In the genomic region with DNA sequence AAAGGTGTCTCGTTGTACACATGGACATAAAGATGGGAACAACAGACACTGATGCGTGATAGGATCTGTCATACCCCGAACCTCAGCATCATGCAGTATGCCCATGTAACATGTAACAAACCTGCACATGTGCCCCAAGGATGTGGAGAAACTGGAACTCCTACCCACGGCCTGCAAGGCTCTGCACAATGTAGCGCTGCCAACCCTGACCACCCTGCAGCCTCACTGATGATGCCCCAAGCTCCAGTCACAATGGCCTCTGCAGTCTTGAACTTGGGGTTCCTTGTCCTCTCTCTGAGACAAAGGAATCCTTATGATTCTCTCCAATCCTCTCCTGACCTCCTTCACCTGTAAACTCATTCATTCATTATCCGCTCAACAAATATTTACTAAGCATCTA, we compare ENCODE assay signal across 16 cellular contexts. TPM values are rescaled to one million over a fixed set of nuclear protein-coding genes. Genes with fewer than 3 reads are reported as not detected.
DNase-seq lines count a peak whose midpoint lies in the region; ATAC-seq and TF ChIP-seq lines count a peak whose summit lies in the region.
"Had no signal": no experiment of that assay in that cellular context is flagged by ENCODE, and none has a peak within 500 bp of the region (broad histone marks: within the 10 kb centered on the region; RNA-seq: fewer than 3 reads in every experiment).

No MANE protein-coding gene starts in this region.

- no peak overlapping the region for H3K4me3 Mint-ChIP-seq in endodermal cell
- H3K4me3 Mint-ChIP-seq: B cell; CD4-positive, alpha-beta memory T cell; H9 had no signal

- H3K27ac Mint-ChIP-seq in endodermal cell, result no peak overlapping the region
- H3K27ac Mint-ChIP-seq: B cell; CD4-positive, alpha-beta memory T cell; H9 had no signal

- no peaks in the 10 kb centered on the region for H3K36me3 Mint-ChIP-seq in endodermal cell (ENCODE audit: low read depth)
- H3K36me3 Mint-ChIP-seq: CD4-positive, alpha-beta memory T cell had no signal

- peaks cover 28% of the 10 kb centered on the region for H3K27me3 Mint-ChIP-seq in endodermal cell (ENCODE audit: insufficient read depth)

- H3K27ac ChIP-seq in RWPE2 (ENCODE audit: poor library complexity, severe bottlenecking), result no peak overlapping the region
- H3K27ac ChIP-seq in endodermal cell (ENCODE audit: low read depth, low read length), result no peak overlapping the region
- no peak overlapping the region for H3K27ac ChIP-seq in aorta (ENCODE audit: low read depth in 1 of 2, low read length in 2 of 2)

- H3K27me3 ChIP-seq in RWPE2 (ENCODE audit: insufficient read depth, poor library complexity, severe bottlenecking), result no peaks in the 10 kb centered on the region
- H3K27me3 ChIP-seq in endodermal cell (ENCODE audit: control insufficient read depth, insufficient read depth, low read length, poor library complexity, severe bottlenecking), result peaks cover 10% of the 10 kb centered on the region
- H3K27me3 ChIP-seq in aorta (ENCODE audit: control insufficient read depth in 1 of 2, insufficient read depth in 2 of 2, low read length in 1 of 2), result no peaks in the 10 kb centered on the region

- H3K9me3 ChIP-seq in RWPE2 (ENCODE audit: severe bottlenecking) (no peaks in the 10 kb centered on the region), endodermal cell (ENCODE audit: control insufficient read depth, low read length) (no peaks in the 10 kb centered on the region), aorta (ENCODE audit: control insufficient read depth, low read length) (no peaks in the 10 kb centered on the region)

- H3K9me3 Mint-ChIP-seq in endodermal cell, result no peaks in the 10 kb centered on the region
- H3K9me3 Mint-ChIP-seq: CD4-positive, alpha-beta memory T cell; H9 had no signal

- no peak for TF ChIP-seq CTCF in RWPE2 (IDR thresholded peaks at IDR 0.05; ENCODE audit: poor library complexity, severe bottlenecking)
- no peak for TF ChIP-seq CTCF in endodermal cell (conservative IDR thresholded peaks at IDR 0.05)

- peaks cover 4% of the 10 kb centered on the region for H3K4me1 Mint-ChIP-seq in endodermal cell
- H3K4me1 Mint-ChIP-seq: B cell; CD4-positive, alpha-beta memory T cell had no signal

- ATAC-seq in RWPE2 (ENCODE audit: low read depth) (no peak), aorta (ENCODE audit: low FRiP score) (no peak), GM19324 (IDR thresholded peaks at IDR 0.05; ENCODE audit: low FRiP score, unreplicated experiment) (no peak)
- ATAC-seq: GM12878 had no signal

- H3K4me1 ChIP-seq in RWPE2 (ENCODE audit: insufficient read depth, poor library complexity, severe bottlenecking), result no peaks in the 10 kb centered on the region
- H3K4me1 ChIP-seq in endodermal cell (ENCODE audit: control insufficient read depth, insufficient read depth, low read length), result peaks cover 4% of the 10 kb centered on the region
- H3K4me1 ChIP-seq in aorta (ENCODE audit: control insufficient read depth in 1 of 2, insufficient read depth in 2 of 2, low read length in 2 of 2), result no peaks in the 10 kb centered on the region

- intact Hi-C loops in posterior vena cava (cut with DNase I), result no loop called here
- intact Hi-C loops in aorta (cut with DNase I), result no loop called here

- WGBS in endodermal cell (ENCODE audit: insufficient coverage in 1 of 2, insufficient read length in 1 of 2), 2 experiments, result 69% methylated on average over 3 to 6 of the region's 6 CpGs
- WGBS in aorta, 2 donors, result 66 to 75% methylated on average over 6 of the region's 6 CpGs

- H3K9ac ChIP-seq in endodermal cell (ENCODE audit: extremely low read depth, low read length, poor library complexity, severe bottlenecking), result no peak overlapping the region

- H3K36me3 ChIP-seq in RWPE2 (ENCODE audit: low read depth) (no peaks in the 10 kb centered on the region), endodermal cell (ENCODE audit: control insufficient read depth, insufficient read depth, low read length) (no peaks in the 10 kb centered on the region), aorta (ENCODE audit: control insufficient read depth in 1 of 2, insufficient read depth in 2 of 2, low read length in 1 of 2) (no peaks in the 10 kb centered on the region)

- DNase-seq in RWPE2 (ENCODE audit: low spot score) (peak; percentile 30), endodermal cell (peak; percentile 20), posterior vena cava (ENCODE audit: low spot score) (peak; percentile 43), aorta (peak; percentile 3 to 27), AG20443 (ENCODE audit: low spot score) (no peak)
- DNase-seq in effector CD4-positive, alpha-beta T cell, result no peak
- DNase-seq: ACHN; C1 segment of cervical spinal cord; CD4-positive, alpha-beta memory T cell; DMS79; GOT3; H9 had no signal

- H3K4me3 ChIP-seq in RWPE2 (ENCODE audit: severe bottlenecking) (no peak overlapping the region), endodermal cell (ENCODE audit: low read length) (no peak overlapping the region), aorta (ENCODE audit: low read length in 2 of 2) (no peak overlapping the region)
- H3K4me3 ChIP-seq: GM12878 had no signal

RNA-seq across cellular contexts. Expression of a gene that starts 14.2 kb away (rescaled TPM):
- total RNA-seq in endodermal cell (under 1 TPM in 1 of 2 donors, not detected in 1; 0.46 TPM), posterior vena cava (under 1 TPM in 1 of 2 donors, not detected in 1; 0.38 TPM), aorta (not detected)
- polyA plus RNA-seq in endodermal cell (2013, experiment 1 of 2), result 2.6 TPM
- 2.6 TPM for polyA plus RNA-seq in endodermal cell (2013, experiment 2 of 2)
- not detected for polyA plus RNA-seq in aorta
- total RNA-seq: B cell; CD4-positive, alpha-beta memory T cell; G401; GM12878 had no signal
- polyA plus RNA-seq: CD4-positive, alpha-beta memory T cell; GM12878 had no signal

Comparison
In these comparisons a context has a peak if more than half of its experiments do, and no peak if none do; other contexts are left out.
1. DNase-seq: peak in RWPE2 (single experiment), endodermal cell (single experiment), posterior vena cava (single experiment) and aorta (2 of 2); none in AG20443 (single experiment) and effector CD4-positive, alpha-beta T cell (single experiment).